ENCODE assay signal across 9 cellular contexts in genomic region chr1:147700042-147700711, GRCh38. TPM values are rescaled to one million over a fixed set of nuclear protein-coding genes. Genes with fewer than 3 reads are reported as not detected.
A peak's percentile ranks its signal among the peaks of the same experiment; 100 is the strongest.
DNase-seq lines count a peak whose midpoint lies in the region; ATAC-seq, FAIRE-seq and TF ChIP-seq lines count a peak whose summit lies in the region.
"Had no signal": no experiment of that assay in that cellular context is flagged by ENCODE, and none has a peak within 500 bp of the region (broad histone marks: within the 10 kb centered on the region; RNA-seq: fewer than 3 reads in every experiment).

No MANE protein-coding gene starts in this region.

- H3K4me3 ChIP-seq in LNCaP clone FGC (ENCODE audit: low read depth, low read length): no peak overlapping the region

- ATAC-seq in SK-N-SH treated with all-trans-retinoic acid at 6 μM for 48 hours (peak; percentile 98), HG02610 (IDR thresholded peaks at IDR 0.05; ENCODE audit: unreplicated experiment) (no peak)
- ATAC-seq in activated naive CD4-positive, alpha-beta T cell treated with anti-CD3 and anti-CD28 coated beads, Interleukin-2, amount 50 U/mL, for 72 hours: peak; percentile 86 to 91

- peak; percentile 51 for DNase-seq in ELF-1 (ENCODE audit: low read depth, low spot score)
- DNase-seq in LNCaP clone FGC (ENCODE audit: low read depth): peak; percentile 38
- DNase-seq in activated naive CD4-positive, alpha-beta T cell treated with anti-CD3 and anti-CD28 coated beads, Interleukin-2, amount 50 U/mL, for 72 hours (ENCODE audit: low spot score in 2 of 2): peak in 1 of 2 donors; percentile 57
- peak; percentile 22 to 89 (median 70) for DNase-seq in head of caudate nucleus
- peak; percentile 81 for DNase-seq in pons (ENCODE audit: low spot score)
- DNase-seq in urothelium cell line (ENCODE audit: low spot score): peak; percentile 75

- peak; percentile 89 for TF ChIP-seq CTCF in LNCaP clone FGC (IDR thresholded peaks at IDR 0.05; ENCODE audit: control insufficient read depth, extremely low read depth, insufficient read depth)

- FAIRE-seq in urothelium cell line (lab: Jason Lieb, UNC): peak; percentile 40
- FAIRE-seq: islet of Langerhans had no signal

- no peaks in the 10 kb centered on the region for H3K9me3 Mint-ChIP-seq in activated naive CD4-positive, alpha-beta T cell treated with anti-CD3 and anti-CD28 coated beads, Interleukin-2, amount 50 U/mL, for 72 hours

- intact Hi-C loops in head of caudate nucleus (cut with DNase I): loop anchor here (10.0 kb wide), 1 partner anchor 55 kb away; no protein-coding TSS in a partner anchor

- no peaks in the 10 kb centered on the region for H3K36me3 Mint-ChIP-seq in activated naive CD4-positive, alpha-beta T cell treated with anti-CD3 and anti-CD28 coated beads, Interleukin-2, amount 50 U/mL, for 72 hours

- H3K27ac Mint-ChIP-seq in activated naive CD4-positive, alpha-beta T cell treated with anti-CD3 and anti-CD28 coated beads, Interleukin-2, amount 50 U/mL, for 72 hours: peak overlapping the region; percentile 1 to 61

TF ChIP-seq in SK-N-SH treated with all-trans-retinoic acid at 6 μM for 48 hours, 23 proteins besides CTCF, POLR2A, EP300 and RAD21:
- TF ChIP-seq CSDC2 (CRISPR knock-in tag; IDR thresholded peaks at IDR 0.05) (no peak), BACH2 (CRISPR knock-in tag; IDR thresholded peaks at IDR 0.05; ENCODE audit: borderline replicate concordance) (no peak), TSHZ2 (CRISPR knock-in tag; IDR thresholded peaks at IDR 0.05) (no peak), ZNF8 (CRISPR knock-in tag; IDR thresholded peaks at IDR 0.05) (no peak), PATZ1 (CRISPR knock-in tag; IDR thresholded peaks at IDR 0.05; ENCODE audit: borderline replicate concordance) (no peak), CSRNP3 (CRISPR knock-in tag; IDR thresholded peaks at IDR 0.05) (no peak), OSR1 (CRISPR knock-in tag; IDR thresholded peaks at IDR 0.05) (no peak), CREB5 (CRISPR knock-in tag; IDR thresholded peaks at IDR 0.05; ENCODE audit: low read depth) (no peak)
TF ChIP-seq in SK-N-SH treated with all-trans-retinoic acid at 6 μM for 48 hours: peak in this region for 0.

RNA-seq across cellular contexts. Expression of gene ACP6, which starts 29.9 kb away (rescaled TPM):
- total RNA-seq in activated naive CD4-positive, alpha-beta T cell treated with anti-CD3 and anti-CD28 coated beads, Interleukin-2, amount 50 U/mL, for 72 hours: 10 to 100 TPM in 1 of 2 donors, 1 to 10 TPM in 1; 9.0 to 19.6 TPM
